ENCODE assay signal across 9 cellular contexts in the genomic region with DNA sequence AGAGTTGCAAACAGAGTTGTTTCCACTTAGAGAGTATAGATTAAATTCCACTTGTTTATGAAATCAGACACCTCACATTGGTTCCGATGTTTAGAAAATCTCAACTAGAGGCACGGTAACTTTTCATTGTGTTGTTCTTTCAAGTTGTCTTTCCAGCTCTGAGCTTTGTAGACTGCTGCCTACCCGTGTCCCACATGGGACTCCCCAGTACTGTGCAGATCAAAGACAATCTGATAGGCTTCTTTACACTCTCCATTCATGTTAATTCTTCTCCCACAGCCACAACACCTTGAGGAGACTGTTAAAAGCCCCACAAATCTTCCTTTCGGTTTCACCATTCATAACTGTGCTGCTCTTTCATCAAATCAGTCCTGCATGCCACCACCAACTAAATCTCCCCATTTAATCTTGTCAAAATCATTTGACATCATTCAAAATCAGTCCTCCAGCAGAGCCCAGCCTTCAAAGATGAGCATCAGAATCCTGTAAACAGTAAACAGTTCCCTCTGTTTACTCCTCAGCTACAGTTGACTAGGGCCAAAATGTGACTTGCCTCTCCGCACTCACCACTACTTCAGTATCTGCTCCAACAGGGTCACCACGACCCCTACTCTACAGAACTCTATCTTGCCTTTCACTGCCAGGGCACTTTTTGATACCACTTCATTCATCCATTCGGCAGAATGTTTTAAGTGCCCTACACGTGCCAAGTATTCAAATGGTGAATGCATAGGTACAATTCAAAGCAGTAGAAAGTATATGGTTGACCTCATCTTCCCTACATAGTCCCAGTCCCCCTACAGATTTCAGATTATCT. TPM values are rescaled to one million over a fixed set of nuclear protein-coding genes. Genes with fewer than 3 reads are reported as not detected.
DNase-seq lines count a peak whose midpoint lies in the region; ATAC-seq, FAIRE-seq and TF ChIP-seq lines count a peak whose summit lies in the region.
"Had no signal": no experiment of that assay in that cellular context is flagged by ENCODE, and none has a peak within 500 bp of the region (broad histone marks: within the 10 kb centered on the region; RNA-seq: fewer than 3 reads in every experiment).

No MANE protein-coding gene starts in this region.

- dilution Hi-C loops in endothelial cell of umbilical vein (cut with MboI; ENCODE audit: extremely low pct_ligation_motif_present, low sequenced_read_pairs): no loop called here

- peaks cover 12% of the 10 kb centered on the region for H3K36me3 ChIP-seq in BJ (ENCODE audit: control insufficient read depth, insufficient read depth, low read length)
- no peaks in the 10 kb centered on the region for H3K36me3 ChIP-seq in PC-9 (ENCODE audit: low read depth)
- peaks cover 3 to 15% of the 10 kb centered on the region in 2 experiments for H3K36me3 ChIP-seq in endothelial cell of umbilical vein (ENCODE audit: control insufficient read depth in 2 of 2, extremely low read depth in 1 of 2, insufficient read depth in 2 of 2, low read length in 2 of 2)
- peaks cover 58% of the 10 kb centered on the region for H3K36me3 ChIP-seq in HAP-1 (replicated peaks)
- H3K36me3 ChIP-seq: cardiac muscle cell had no signal

- H3K36me3 Mint-ChIP-seq in stimulated activated naive CD8-positive, alpha-beta T cell treated with anti-CD3 and anti-CD28 coated beads, Interleukin-15, Interleukin-2, amounts not matched to agents 100 ng/mL and 50 ng/mL, for 24 hours (ENCODE audit: low read depth): peaks cover 22% of the 10 kb centered on the region

- H3K4me3 ChIP-seq in BJ (ENCODE audit: low read depth, low read length) (peak overlapping the region; percentile 30), PC-9 (no peak overlapping the region), endothelial cell of umbilical vein (replicated peaks in 1 of 3; ENCODE audit: insufficient read depth in 1 of 3, low read depth in 1 of 3, low read length in 3 of 3) (peak overlapping the region in 1 of 3 experiments; percentile 96), HAP-1 (no peak overlapping the region)
- H3K4me3 ChIP-seq: cardiac muscle cell had no signal

- no peaks in the 10 kb centered on the region for H3K9me2 ChIP-seq in PC-9 (ENCODE audit: insufficient read depth)

- H3K9me3 Mint-ChIP-seq in stimulated activated naive CD8-positive, alpha-beta T cell treated with anti-CD3 and anti-CD28 coated beads, Interleukin-15, Interleukin-2, amounts not matched to agents 100 ng/mL and 50 ng/mL, for 24 hours: no peaks in the 10 kb centered on the region

- ATAC-seq in GM21390 (IDR thresholded peaks at IDR 0.05; ENCODE audit: unreplicated experiment) (peak; percentile 81), GM18861 (IDR thresholded peaks at IDR 0.05; ENCODE audit: unreplicated experiment) (no peak)

- H3K4me1 ChIP-seq in PC-9 (replicated peaks; ENCODE audit: insufficient read depth): peaks cover 50% of the 10 kb centered on the region
- H3K4me1 ChIP-seq in endothelial cell of umbilical vein (ENCODE audit: control insufficient read depth, extremely low read depth, insufficient read depth, low read length): peaks cover 87% of the 10 kb centered on the region
- peaks cover 57% of the 10 kb centered on the region for H3K4me1 ChIP-seq in HAP-1

- CTCF ChIA-PET in BJ (lab: Yijun Ruan, JAX) (interaction anchor here (0.6 kb wide), 1 partner anchor 405 kb away, joined by 3 read pairs; no protein-coding TSS in a partner anchor), PC-9 (lab: Charles Lee) (no interaction called here), endothelial cell of umbilical vein (lab: Charles Lee) (interaction anchor here (0.6 to 0.8 kb wide), 3 partner anchors 17 to 51 kb away, joined by 3 to 4 read pairs (median 3); no protein-coding TSS in a partner anchor)

- H3F3A ChIP-seq in PC-9 (ENCODE audit: insufficient read depth, low read depth): peaks cover 23% of the 10 kb centered on the region

- H3K27me3 Mint-ChIP-seq in stimulated activated naive CD8-positive, alpha-beta T cell treated with anti-CD3 and anti-CD28 coated beads, Interleukin-15, Interleukin-2, amounts not matched to agents 100 ng/mL and 50 ng/mL, for 24 hours: peaks cover 3% of the 10 kb centered on the region

- H3K27ac ChIP-seq in PC-9 (no peak overlapping the region; the same call in 1 of the 2 replicates), endothelial cell of umbilical vein (ENCODE audit: insufficient read depth, low read depth, low read length) (no peak overlapping the region)
- H3K27ac ChIP-seq: cardiac muscle cell had no signal

- intact Hi-C loops in PC-9 (cut with micrococcal nuclease; ENCODE audit: unreplicated experiment): no loop called here
- intact Hi-C loops in endothelial cell of umbilical vein (cut with micrococcal nuclease): no loop called here

- H3K27me3 ChIP-seq in BJ (ENCODE audit: control insufficient read depth, insufficient read depth, low read length): no peaks in the 10 kb centered on the region
- no peaks in the 10 kb centered on the region for H3K27me3 ChIP-seq in PC-9 (ENCODE audit: insufficient read depth, low read depth)
- H3K27me3 ChIP-seq in endothelial cell of umbilical vein (ENCODE audit: control insufficient read depth in 2 of 2, insufficient read depth in 2 of 2, low read length in 2 of 2): no peaks in the 10 kb centered on the region
- no peaks in the 10 kb centered on the region for H3K27me3 ChIP-seq in HAP-1 (ENCODE audit: low read depth)
- H3K27me3 ChIP-seq: cardiac muscle cell had no signal

- DNase-seq in BJ (ENCODE audit: low read depth): no peak
- DNase-seq in PC-9: no peak
- no peak for DNase-seq in endothelial cell of umbilical vein (ENCODE audit: low read depth, low spot score)
- DNase-seq in HAP-1 (ENCODE audit: low spot score in 2 of 2): no peak
- DNase-seq in NCI-H69 (lab: John Stamatoyannopoulos, UW): no peak

- H3K4me3 Mint-ChIP-seq in stimulated activated naive CD8-positive, alpha-beta T cell treated with anti-CD3 and anti-CD28 coated beads, Interleukin-15, Interleukin-2, amounts not matched to agents 100 ng/mL and 50 ng/mL, for 24 hours: peak overlapping the region; percentile 59

- FAIRE-seq in endothelial cell of umbilical vein (lab: Jason Lieb, UNC): no peak

- peak; percentile 66 for TF ChIP-seq POLR2A in endothelial cell of umbilical vein (IDR thresholded peaks at IDR 0.05; ENCODE audit: low read depth, low read length)

- H3K4me1 Mint-ChIP-seq in stimulated activated naive CD8-positive, alpha-beta T cell treated with anti-CD3 and anti-CD28 coated beads, Interleukin-15, Interleukin-2, amounts not matched to agents 100 ng/mL and 50 ng/mL, for 24 hours (ENCODE audit: low read depth): peaks cover 59% of the 10 kb centered on the region

- H3K4me2 ChIP-seq in PC-9 (peak overlapping the region; percentile 76; the same call in 1 of the 2 replicates), endothelial cell of umbilical vein (ENCODE audit: insufficient read depth, low read length) (peak overlapping the region; percentile 96)

- peak overlapping the region; percentile 67 for H3K27ac Mint-ChIP-seq in stimulated activated naive CD8-positive, alpha-beta T cell treated with anti-CD3 and anti-CD28 coated beads, Interleukin-15, Interleukin-2, amounts not matched to agents 100 ng/mL and 50 ng/mL, for 24 hours

- in situ Hi-C loops in HAP-1 (cut with MboI; ENCODE audit: low sequenced_read_pairs): no loop called here

- H3K9ac ChIP-seq in endothelial cell of umbilical vein (replicated peaks; ENCODE audit: extremely low read depth, insufficient read depth, low read length): peak overlapping the region; percentile 3

- H2AFZ ChIP-seq in PC-9: no peak overlapping the region
- no peak overlapping the region for H2AFZ ChIP-seq in endothelial cell of umbilical vein (ENCODE audit: low read depth, low read length)

- no peak for TF ChIP-seq CTCF in BJ (IDR thresholded peaks at IDR 0.05; ENCODE audit: insufficient read depth, low read depth, low read length)
- no peak for TF ChIP-seq CTCF in PC-9 (conservative IDR thresholded peaks at IDR 0.05)
- no peak for TF ChIP-seq CTCF in endothelial cell of umbilical vein (IDR thresholded peaks at IDR 0.05; ENCODE audit: extremely low read depth in 1 of 2, insufficient read depth in 1 of 2, low read depth in 1 of 2, low read length in 2 of 2)

- BruUV-seq in PC-9 (replicated peaks; lab: Mats Ljungman, UMichigan) (no TSS peak), endothelial cell of umbilical vein (replicated peaks; lab: Mats Ljungman, UMichigan) (no TSS peak)

- H3K9me1 ChIP-seq in endothelial cell of umbilical vein (replicated peaks; ENCODE audit: control insufficient read depth, extremely low read depth, insufficient read depth, low read length): no peaks in the 10 kb centered on the region

- POLR2A ChIA-PET in BJ (lab: Charles Lee) (interaction anchor here (0.6 kb wide), 1 partner anchor 1796 kb away, joined by 14 read pairs; no protein-coding TSS in a partner anchor), PC-9 (lab: Charles Lee; ENCODE audit: unreplicated experiment) (interaction anchor here (0.5 to 0.9 kb wide), 4 partner anchors 10 to 48 kb away, joined by 3 to 15 read pairs (median 4); no protein-coding TSS in a partner anchor), endothelial cell of umbilical vein (lab: Charles Lee) (no interaction called here)

- H3K9me3 ChIP-seq in PC-9 (ENCODE audit: insufficient read depth, low read depth): no peaks in the 10 kb centered on the region
- no peaks in the 10 kb centered on the region for H3K9me3 ChIP-seq in endothelial cell of umbilical vein (replicated peaks; ENCODE audit: control insufficient read depth, insufficient read depth, low read length)
- no peaks in the 10 kb centered on the region for H3K9me3 ChIP-seq in HAP-1

- H4K20me1 ChIP-seq in PC-9 (ENCODE audit: insufficient read depth) (peaks cover 9% of the 10 kb centered on the region), endothelial cell of umbilical vein (replicated peaks; ENCODE audit: control insufficient read depth, extremely low read depth, insufficient read depth, low read length) (peaks cover 31% of the 10 kb centered on the region)

- H3K79me2 ChIP-seq in PC-9 (ENCODE audit: low read depth) (peaks cover 89% of the 10 kb centered on the region), endothelial cell of umbilical vein (ENCODE audit: control insufficient read depth, insufficient read depth, low read length) (peaks cover 99% of the 10 kb centered on the region)

TF ChIP-seq in endothelial cell of umbilical vein, 7 proteins besides CTCF, POLR2A, EP300 and RAD21 (continues in another document):
- TF ChIP-seq GATA2 (IDR thresholded peaks at IDR 0.05; ENCODE audit: insufficient read depth, insufficient read length, low read depth, low read length): no peak
- no peak for TF ChIP-seq MYC (IDR thresholded peaks at IDR 0.05; ENCODE audit: low read depth, low read length)

RNA-seq across cellular contexts. Expression of a gene that starts 8.3 kb away (rescaled TPM):
- polyA plus RNA-seq in BJ (2011; rRNA removed): 5,886 and 6,474 TPM in 2 replicates
- 2,251 and 4,059 TPM in 2 replicates for polyA minus RNA-seq in BJ (2011; rRNA and poly(A)+ RNA removed)
- 1,720 and 1,743 TPM in 2 replicates for total RNA-seq in PC-9 (2021)
- total RNA-seq in endothelial cell of umbilical vein: 2,636 and 2,725 TPM in 2 replicates
- 2,745 and 3,299 TPM in 2 replicates for polyA plus RNA-seq in endothelial cell of umbilical vein
- 4,765 and 4,884 TPM in 2 replicates for polyA plus RNA-seq in endothelial cell of umbilical vein (2011; cell fraction: cytosol; rRNA removed)
- 2,911 and 3,170 TPM in 2 replicates for polyA plus RNA-seq in endothelial cell of umbilical vein (2011; cell fraction: nucleus; rRNA removed)
- polyA plus RNA-seq in endothelial cell of umbilical vein (2012): 3,482 and 4,382 TPM in 2 replicates
- polyA minus RNA-seq in endothelial cell of umbilical vein: 3,299 and 3,540 TPM in 2 replicates
- 533 TPM for polyA minus RNA-seq in endothelial cell of umbilical vein (2011; cell fraction: cytosol; rRNA and poly(A)+ RNA removed)
- 990 and 1,101 TPM in 2 replicates for polyA minus RNA-seq in endothelial cell of umbilical vein (2011; cell fraction: nucleus; rRNA and poly(A)+ RNA removed)
